ENCODE assay signal across 12 cellular contexts in the genomic region with DNA sequence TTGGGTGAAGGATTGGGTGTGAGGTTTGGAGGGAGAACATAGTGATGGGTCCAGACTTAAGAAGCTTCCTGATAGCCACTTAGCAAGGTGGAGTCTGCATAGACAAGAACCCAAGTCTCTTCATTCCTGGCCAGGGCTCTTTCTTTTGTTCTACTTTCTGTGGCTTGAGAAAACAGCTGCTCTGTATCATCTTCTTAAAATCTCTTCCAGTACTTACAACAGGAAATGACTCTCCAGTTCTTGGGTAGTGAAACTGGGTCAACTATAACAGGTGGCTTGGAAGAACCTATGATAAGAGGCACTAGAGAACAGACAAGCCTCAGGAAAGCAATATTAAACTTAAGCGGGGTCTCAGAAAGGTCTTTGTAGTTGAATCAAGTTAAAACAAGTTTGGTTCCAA.
A peak's percentile ranks its signal among the peaks of the same experiment; 100 is the strongest.
DNase-seq lines count a peak whose midpoint lies in the region; ATAC-seq and TF ChIP-seq lines count a peak whose summit lies in the region.
"Had no signal": no experiment of that assay in that cellular context is flagged by ENCODE, and none has a peak within 500 bp of the region (broad histone marks: within the 10 kb centered on the region; RNA-seq: fewer than 3 reads in every experiment).

No MANE protein-coding gene starts in this region.

- H3K4me1 ChIP-seq in transverse colon, result peaks cover 0 to 4% (median 0%) of the 10 kb centered on the region in 4 donors

- peak; percentile 67 to 85 for ATAC-seq in activated T-cell treated with anti-CD3 and anti-CD28 coated beads, Interleukin-2, amount 50 U/mL, for 72 hours (replicated peaks in 1 of 2)
- peak; percentile 81 for ATAC-seq in left ventricle myocardium superior
- ATAC-seq: left lobe of liver, Panc1 had no signal

- no peaks in the 10 kb centered on the region for H3K27me3 ChIP-seq in transverse colon

- no peak for DNase-seq in activated T-cell treated with anti-CD3 and anti-CD28 coated beads, Interleukin-2, amount 50 U/mL, for 72 hours
- DNase-seq in activated T-cell treated with anti-CD3 and anti-CD28 coated beads for 4 hours (no peak), left ventricle myocardium superior (no peak), transverse colon (no peak), 8988T (no peak), Ammon's horn (ENCODE audit: low spot score) (no peak)
- no peak for DNase-seq in activated CD4-positive, alpha-beta memory T cell treated with anti-CD3 and anti-CD28 coated beads, Interleukin-2, amount 10 ng/mL, durations not matched to agents 7 days and 5 days
- no peak for DNase-seq in activated CD4-positive, alpha-beta T cell treated with anti-CD3 and anti-CD28 coated beads, Interleukin-2, amount 10 ng/mL, durations not matched to agents 24 days and 14 days
- DNase-seq: AML-193, NCI-H2081 had no signal

- CTCF ChIA-PET in activated CD4-positive, alpha-beta memory T cell treated with anti-CD3 and anti-CD28 coated beads, Interleukin-2, amount 10 ng/mL, durations not matched to agents 7 days and 5 days (lab: Charles Lee), result interaction anchor here (0.9 to 2.7 kb wide), 2 partner anchors 12 to 74 kb away, joined by 3 to 20 read pairs; no protein-coding TSS in a partner anchor

- TF ChIP-seq EP300 in transverse colon (IDR thresholded peaks at IDR 0.05; ENCODE audit: low read depth), result no peak

- intact Hi-C loops in left ventricle myocardium superior (cut with micrococcal nuclease), result no loop called here
- intact Hi-C loops in transverse colon (cut with DNase I; ENCODE audit: low total_unique reads), result no loop called here
- intact Hi-C loops in activated CD4-positive, alpha-beta T cell treated with anti-CD3 and anti-CD28 coated beads, Interleukin-2, amount 10 ng/mL, durations not matched to agents 24 days and 14 days (cut with micrococcal nuclease), result no loop called here

- H3K36me3 Mint-ChIP-seq in activated T-cell treated with anti-CD3 and anti-CD28 coated beads, Interleukin-2, amount 50 U/mL, for 72 hours (ENCODE audit: insufficient read depth in 2 of 2), result no peaks in the 10 kb centered on the region
- H3K36me3 Mint-ChIP-seq in activated CD4-positive, alpha-beta memory T cell treated with anti-CD3 and anti-CD28 coated beads, Interleukin-2, amount 10 ng/mL, durations not matched to agents 7 days and 5 days (ENCODE audit: low read depth), result no peaks in the 10 kb centered on the region
- no peaks in the 10 kb centered on the region for H3K36me3 Mint-ChIP-seq in activated CD4-positive, alpha-beta T cell treated with anti-CD3 and anti-CD28 coated beads, Interleukin-2, amount 10 ng/mL, durations not matched to agents 24 days and 14 days (ENCODE audit: low read depth)

- H3K36me3 ChIP-seq in transverse colon, result no peaks in the 10 kb centered on the region

- no peak for TF ChIP-seq CTCF in transverse colon (IDR thresholded peaks at IDR 0.05)

- peak overlapping the region; percentile 75 for H3K27ac Mint-ChIP-seq in activated T-cell treated with anti-CD3 and anti-CD28 coated beads, Interleukin-2, amount 50 U/mL, for 72 hours
- H3K27ac Mint-ChIP-seq in activated CD4-positive, alpha-beta memory T cell treated with anti-CD3 and anti-CD28 coated beads, Interleukin-2, amount 10 ng/mL, durations not matched to agents 7 days and 5 days, result peak overlapping the region; percentile 44
- H3K27ac Mint-ChIP-seq in activated CD4-positive, alpha-beta T cell treated with anti-CD3 and anti-CD28 coated beads, Interleukin-2, amount 10 ng/mL, durations not matched to agents 24 days and 14 days, result no peak overlapping the region

- H3K9me3 Mint-ChIP-seq in activated T-cell treated with anti-CD3 and anti-CD28 coated beads, Interleukin-2, amount 50 U/mL, for 72 hours, result peaks cover 0 to 2% of the 10 kb centered on the region in 2 donors
- no peaks in the 10 kb centered on the region for H3K9me3 Mint-ChIP-seq in activated CD4-positive, alpha-beta memory T cell treated with anti-CD3 and anti-CD28 coated beads, Interleukin-2, amount 10 ng/mL, durations not matched to agents 7 days and 5 days
- no peaks in the 10 kb centered on the region for H3K9me3 Mint-ChIP-seq in activated CD4-positive, alpha-beta T cell treated with anti-CD3 and anti-CD28 coated beads, Interleukin-2, amount 10 ng/mL, durations not matched to agents 24 days and 14 days

- no peak overlapping the region for H3K4me3 ChIP-seq in transverse colon

- H3K4me1 Mint-ChIP-seq in activated T-cell treated with anti-CD3 and anti-CD28 coated beads, Interleukin-2, amount 50 U/mL, for 72 hours (ENCODE audit: low read depth), result peaks cover 11% of the 10 kb centered on the region
- H3K4me1 Mint-ChIP-seq in activated CD4-positive, alpha-beta memory T cell treated with anti-CD3 and anti-CD28 coated beads, Interleukin-2, amount 10 ng/mL, durations not matched to agents 7 days and 5 days, result peaks cover 19% of the 10 kb centered on the region
- peaks cover 13% of the 10 kb centered on the region for H3K4me1 Mint-ChIP-seq in activated CD4-positive, alpha-beta T cell treated with anti-CD3 and anti-CD28 coated beads, Interleukin-2, amount 10 ng/mL, durations not matched to agents 24 days and 14 days

- 67 to 80% methylated on average over 1 of the region's 1 CpG for WGBS in transverse colon (ENCODE audit: low coverage in 1 of 2), 2 donors

- H3K27ac ChIP-seq in transverse colon, result peak overlapping the region; percentile 6 to 20 (median 10)

- H3K9me3 ChIP-seq in transverse colon, result no peaks in the 10 kb centered on the region

- H3K4me3 Mint-ChIP-seq in activated T-cell treated with anti-CD3 and anti-CD28 coated beads, Interleukin-2, amount 50 U/mL, for 72 hours, result peak overlapping the region in 1 of 2 donors; percentile 28
- no peak overlapping the region for H3K4me3 Mint-ChIP-seq in activated CD4-positive, alpha-beta memory T cell treated with anti-CD3 and anti-CD28 coated beads, Interleukin-2, amount 10 ng/mL, durations not matched to agents 7 days and 5 days
- H3K4me3 Mint-ChIP-seq in activated CD4-positive, alpha-beta T cell treated with anti-CD3 and anti-CD28 coated beads, Interleukin-2, amount 10 ng/mL, durations not matched to agents 24 days and 14 days, result no peak overlapping the region

- POLR2A ChIA-PET in activated CD4-positive, alpha-beta memory T cell treated with anti-CD3 and anti-CD28 coated beads, Interleukin-2, amount 10 ng/mL, durations not matched to agents 7 days and 5 days (lab: Charles Lee), result interaction anchor here (1.0 kb wide), 1 partner anchor 8 kb away, joined by 4 read pairs; no protein-coding TSS in a partner anchor

- H3K27me3 Mint-ChIP-seq in activated T-cell treated with anti-CD3 and anti-CD28 coated beads, Interleukin-2, amount 50 U/mL, for 72 hours (ENCODE audit: low read depth), result peaks cover 16% of the 10 kb centered on the region
- H3K27me3 Mint-ChIP-seq in activated CD4-positive, alpha-beta memory T cell treated with anti-CD3 and anti-CD28 coated beads, Interleukin-2, amount 10 ng/mL, durations not matched to agents 7 days and 5 days, result peaks cover 4% of the 10 kb centered on the region
- peaks cover 7% of the 10 kb centered on the region for H3K27me3 Mint-ChIP-seq in activated CD4-positive, alpha-beta T cell treated with anti-CD3 and anti-CD28 coated beads, Interleukin-2, amount 10 ng/mL, durations not matched to agents 24 days and 14 days

- in situ Hi-C loops in transverse colon (cut with MboI; ENCODE audit: low pct_ligation_motif_present in 1 of 4, low pct_unique_long_range_greater_than_20kb in 1 of 4, low sequenced_read_pairs in 3 of 4), result no loop called here

- TF ChIP-seq POLR2A in transverse colon (IDR thresholded peaks at IDR 0.05), result no peak
